Comparison of ENCODE assay signal across 1 cellular context in the genomic region with DNA sequence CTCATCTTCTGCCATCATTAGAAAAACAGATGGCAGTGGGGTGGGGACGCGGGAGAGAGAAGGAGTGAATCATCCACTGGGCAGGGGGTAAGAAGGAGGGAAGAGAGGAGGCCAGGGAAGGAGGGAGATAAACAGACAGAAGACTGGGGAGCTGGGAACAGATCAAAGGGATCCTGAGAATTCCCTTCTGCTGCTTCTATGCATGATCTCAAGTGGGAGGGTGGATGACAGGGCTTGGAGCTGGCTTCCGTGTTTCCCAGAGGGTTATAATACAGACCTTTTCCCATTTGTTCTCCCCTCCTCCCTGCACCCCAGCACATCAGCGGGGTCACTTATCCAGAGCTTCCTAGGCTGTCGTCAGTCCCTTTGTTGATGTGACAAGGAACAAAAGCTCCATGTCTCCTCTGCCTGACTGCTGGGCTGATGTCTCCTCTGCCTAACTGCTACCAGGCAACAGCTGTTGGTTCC.
TF ChIP-seq lines count a peak whose summit lies in the region.

No MANE protein-coding gene starts in this region.

TF ChIP-seq in HepG2, 621 proteins besides CTCF, POLR2A, EP300 and RAD21 (continued from another document):
- TF ChIP-seq, protein P1, sequence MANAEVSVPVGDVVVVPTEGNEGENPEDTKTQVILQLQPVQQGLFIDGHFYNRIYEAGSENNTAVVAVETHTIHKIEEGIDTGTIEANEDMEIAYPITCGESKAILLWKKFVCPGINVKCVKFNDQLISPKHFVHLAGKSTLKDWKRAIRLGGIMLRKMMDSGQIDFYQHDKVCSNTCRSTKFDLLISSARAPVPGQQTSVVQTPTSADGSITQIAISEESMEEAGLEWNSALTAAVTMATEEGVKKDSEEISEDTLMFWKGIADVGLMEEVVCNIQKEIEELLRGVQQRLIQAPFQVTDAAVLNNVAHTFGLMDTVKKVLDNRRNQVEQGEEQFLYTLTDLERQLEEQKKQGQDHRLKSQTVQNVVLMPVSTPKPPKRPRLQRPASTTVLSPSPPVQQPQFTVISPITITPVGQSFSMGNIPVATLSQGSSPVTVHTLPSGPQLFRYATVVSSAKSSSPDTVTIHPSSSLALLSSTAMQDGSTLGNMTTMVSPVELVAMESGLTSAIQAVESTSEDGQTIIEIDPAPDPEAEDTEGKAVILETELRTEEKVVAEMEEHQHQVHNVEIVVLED (CRISPR knock-in tag; IDR thresholded peaks at IDR 0.05; ENCODE audit: borderline replicate concordance) = no peak
- TF ChIP-seq ZNF12 (CRISPR knock-in tag; IDR thresholded peaks at IDR 0.05) (no peak), PRMT3 (CRISPR knock-in tag; IDR thresholded peaks at IDR 0.05; ENCODE audit: borderline replicate concordance, low read depth) (no peak)
- TF ChIP-seq, protein P2, sequence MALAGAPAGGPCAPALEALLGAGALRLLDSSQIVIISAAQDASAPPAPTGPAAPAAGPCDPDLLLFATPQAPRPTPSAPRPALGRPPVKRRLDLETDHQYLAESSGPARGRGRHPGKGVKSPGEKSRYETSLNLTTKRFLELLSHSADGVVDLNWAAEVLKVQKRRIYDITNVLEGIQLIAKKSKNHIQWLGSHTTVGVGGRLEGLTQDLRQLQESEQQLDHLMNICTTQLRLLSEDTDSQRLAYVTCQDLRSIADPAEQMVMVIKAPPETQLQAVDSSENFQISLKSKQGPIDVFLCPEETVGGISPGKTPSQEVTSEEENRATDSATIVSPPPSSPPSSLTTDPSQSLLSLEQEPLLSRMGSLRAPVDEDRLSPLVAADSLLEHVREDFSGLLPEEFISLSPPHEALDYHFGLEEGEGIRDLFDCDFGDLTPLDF (CRISPR knock-in tag; IDR thresholded peaks at IDR 0.05) = no peak
- TF ChIP-seq, protein P3, sequence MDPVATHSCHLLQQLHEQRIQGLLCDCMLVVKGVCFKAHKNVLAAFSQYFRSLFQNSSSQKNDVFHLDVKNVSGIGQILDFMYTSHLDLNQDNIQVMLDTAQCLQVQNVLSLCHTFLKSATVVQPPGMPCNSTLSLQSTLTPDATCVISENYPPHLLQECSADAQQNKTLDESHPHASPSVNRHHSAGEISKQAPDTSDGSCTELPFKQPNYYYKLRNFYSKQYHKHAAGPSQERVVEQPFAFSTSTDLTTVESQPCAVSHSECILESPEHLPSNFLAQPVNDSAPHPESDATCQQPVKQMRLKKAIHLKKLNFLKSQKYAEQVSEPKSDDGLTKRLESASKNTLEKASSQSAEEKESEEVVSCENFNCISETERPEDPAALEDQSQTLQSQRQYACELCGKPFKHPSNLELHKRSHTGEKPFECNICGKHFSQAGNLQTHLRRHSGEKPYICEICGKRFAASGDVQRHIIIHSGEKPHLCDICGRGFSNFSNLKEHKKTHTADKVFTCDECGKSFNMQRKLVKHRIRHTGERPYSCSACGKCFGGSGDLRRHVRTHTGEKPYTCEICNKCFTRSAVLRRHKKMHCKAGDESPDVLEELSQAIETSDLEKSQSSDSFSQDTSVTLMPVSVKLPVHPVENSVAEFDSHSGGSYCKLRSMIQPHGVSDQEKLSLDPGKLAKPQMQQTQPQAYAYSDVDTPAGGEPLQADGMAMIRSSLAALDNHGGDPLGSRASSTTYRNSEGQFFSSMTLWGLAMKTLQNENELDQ (CRISPR knock-in tag; IDR thresholded peaks at IDR 0.05; ENCODE audit: borderline replicate concordance) = no peak
